In genomic region chr15:101578443-101578894, GRCh38 we compare ENCODE assay signal across 8 cellular contexts.
DNase-seq lines count a peak whose midpoint lies in the region; ATAC-seq and TF ChIP-seq lines count a peak whose summit lies in the region.

No MANE protein-coding gene starts in this region.

- H3K4me1 ChIP-seq in neuronal stem cell (ENCODE audit: control insufficient read depth in 2 of 2, insufficient read depth in 1 of 2, low read depth in 1 of 2, low read length in 2 of 2): no peaks in the 10 kb centered on the region

- no CpG with 5 or more reads among the region's 10 CpGs for WGBS in neuronal stem cell (ENCODE audit: extremely low coverage in 2 of 2, insufficient read length in 2 of 2, insufficient replicate concordance in 1 of 2), 2 donors

- H3K36me3 ChIP-seq in neuronal stem cell (replicated peaks in 1 of 2; ENCODE audit: control insufficient read depth in 2 of 2, insufficient read depth in 2 of 2, low read length in 2 of 2): no peaks in the 10 kb centered on the region

- H2BK12ac ChIP-seq in neuronal stem cell (ENCODE audit: low read length): no peak overlapping the region

- H3K23ac ChIP-seq in neuronal stem cell (ENCODE audit: low read depth, low read length, poor library complexity): no peak overlapping the region

- peak overlapping the region; percentile 52 for H3K18ac ChIP-seq in neuronal stem cell (ENCODE audit: low read length)

- no peak overlapping the region for H3K4me3 ChIP-seq in epithelial cell of proximal tubule (ENCODE audit: low read depth, low read length)
- H3K4me3 ChIP-seq in neuronal stem cell (ENCODE audit: low read length in 2 of 2): no peak overlapping the region

- no peak overlapping the region for H3K27ac ChIP-seq in neuronal stem cell (replicated peaks; ENCODE audit: low read length)

- TF ChIP-seq CTCF in epithelial cell of proximal tubule (conservative IDR thresholded peaks at IDR 0.05; ENCODE audit: low read depth, low read length): peak; percentile 63

- H3K79me1 ChIP-seq in neuronal stem cell (ENCODE audit: low read depth, low read length): no peaks in the 10 kb centered on the region

- peak overlapping the region; percentile 4 for H2BK15ac ChIP-seq in neuronal stem cell (ENCODE audit: low read length)

- ATAC-seq in GM18519 (IDR thresholded peaks at IDR 0.05; ENCODE audit: low FRiP score, unreplicated experiment) (no peak), HG03196 (IDR thresholded peaks at IDR 0.05; ENCODE audit: unreplicated experiment) (no peak)

- H3K14ac ChIP-seq in neuronal stem cell (ENCODE audit: low read length): no peak overlapping the region

- no peak overlapping the region for H2BK5ac ChIP-seq in neuronal stem cell (ENCODE audit: low read length)

- H3K4me2 ChIP-seq in neuronal stem cell (ENCODE audit: insufficient read depth, low read length, poor library complexity, severe bottlenecking): no peak overlapping the region

- H3K27me3 ChIP-seq in neuronal stem cell (ENCODE audit: control insufficient read depth in 3 of 3, insufficient read depth in 3 of 3, low read depth in 1 of 3, low read length in 3 of 3): no peaks in the 10 kb centered on the region

- no peak overlapping the region for H2BK120ac ChIP-seq in neuronal stem cell (ENCODE audit: low read depth, low read length)

- no peak overlapping the region for H3K4ac ChIP-seq in neuronal stem cell (ENCODE audit: low read length)

- H2AK5ac ChIP-seq in neuronal stem cell (ENCODE audit: low read depth, low read length): no peak overlapping the region

- DNase-seq in stimulated activated CD4-positive, alpha-beta T cell treated with anti-CD3 and anti-CD28 coated beads, Interleukin-1b, Interleukin-23, amount 100 ng/mL, for 48 hours: peak; percentile 14
- no peak for DNase-seq in stimulated activated CD4-positive, alpha-beta T cell treated with anti-CD3 and anti-CD28 coated beads, Interleukin-4, amount 100 ng/mL, for 4 hours
- DNase-seq in NCI-H526 (lab: John Stamatoyannopoulos, UW) (peak; percentile 27 to 63), epithelial cell of proximal tubule (ENCODE audit: low read depth) (no peak), neuronal stem cell (ENCODE audit: low spot score) (no peak), NCI-H2227 treated with DMSO at 0.1 percent for 48 hours (lab: John Stamatoyannopoulos, UW) (no peak)

- no peak overlapping the region for H4K91ac ChIP-seq in neuronal stem cell (ENCODE audit: low read depth, low read length, poor library complexity)

- no peak overlapping the region for H2AFZ ChIP-seq in neuronal stem cell (ENCODE audit: low read length)

- H4K8ac ChIP-seq in neuronal stem cell (ENCODE audit: low read depth, low read length): no peak overlapping the region

- peaks cover 0 to 5% of the 10 kb centered on the region in 2 donors for H3K9me3 ChIP-seq in neuronal stem cell (replicated peaks in 1 of 2; ENCODE audit: control insufficient read depth in 2 of 2, insufficient read depth in 1 of 2, low read depth in 1 of 2, low read length in 2 of 2)

- peak overlapping the region; percentile 7 for H3K9ac ChIP-seq in neuronal stem cell (ENCODE audit: low read depth, low read length, poor library complexity)

Comparison
In these comparisons a context has a peak if more than half of its experiments do, and no peak if none do; other contexts are left out.
1. DNase-seq: peak in stimulated activated CD4-positive, alpha-beta T cell treated with anti-CD3 and anti-CD28 coated beads, Interleukin-1b, Interleukin-23, amount 100 ng/mL, for 48 hours (single experiment) and NCI-H526 (2 of 2); none in stimulated activated CD4-positive, alpha-beta T cell treated with anti-CD3 and anti-CD28 coated beads, Interleukin-4, amount 100 ng/mL, for 4 hours (0 of 2), epithelial cell of proximal tubule (single experiment), neuronal stem cell (single experiment) and NCI-H2227 treated with DMSO at 0.1 percent for 48 hours (single experiment).